22 cellular contexts compared by ENCODE assay signal in genomic region chr15:91168457-91168856, GRCh38.
DNase-seq lines count a peak whose midpoint lies in the region; TF ChIP-seq lines count a peak whose summit lies in the region.
"Had no signal": no experiment of that assay in that cellular context is flagged by ENCODE, and none has a peak within 500 bp of the region (broad histone marks: within the 10 kb centered on the region; RNA-seq: fewer than 3 reads in every experiment).

No MANE protein-coding gene starts in this region.

- intact Hi-C loops in ovary (cut with DNase I): no loop called here

- H3K27me3 ChIP-seq in ovary: no peaks in the 10 kb centered on the region
- H3K27me3 ChIP-seq: BLaER1 had no signal

- H3K36me3 ChIP-seq in ovary: no peaks in the 10 kb centered on the region
- H3K36me3 ChIP-seq: BE2C, BLaER1 had no signal

- TF ChIP-seq POLR2A in ovary (IDR thresholded peaks at IDR 0.05): no peak
- no peak for TF ChIP-seq POLR2A in erythroblast (IDR thresholded peaks at IDR 0.05; ENCODE audit: low read length)

- H3K4me1 ChIP-seq in ovary (ENCODE audit: insufficient read depth): no peaks in the 10 kb centered on the region
- H3K4me1 ChIP-seq: BE2C, BLaER1 had no signal

- H3K9me3 ChIP-seq in ovary: no peaks in the 10 kb centered on the region
- H3K9me3 ChIP-seq: BE2C had no signal

- H3K27ac ChIP-seq in cingulate gyrus (ENCODE audit: low read depth, low read length) (peak overlapping the region; percentile 3), ovary (no peak overlapping the region)
- H3K27ac ChIP-seq: BLaER1 had no signal

- DNase-seq in cerebellar cortex (ENCODE audit: low spot score) (peak; percentile 63), superior temporal gyrus (ENCODE audit: extremely low spot score) (peak; percentile 56), kidney tubule cell (ENCODE audit: low spot score) (no peak), ovary (no peak), erythroblast (lab: John Stamatoyannopoulos, UW) (no peak)
- DNase-seq in activated naive CD4-positive, alpha-beta T cell (lab: John Stamatoyannopoulos, UW): no peak
- DNase-seq: 8988T; ACHN; BE2C; CD4-positive, alpha-beta memory T cell; CD4-positive, CD25-positive, alpha-beta regulatory T cell; CD8-positive, alpha-beta memory T cell; COR-L47; DMS 273 treated with DMSO at 0.1 percent for 48 hours; DMS153; DMS53; DMS79; DND-41; EL; GF-D8 had no signal

- no peak for TF ChIP-seq EP300 in ovary (IDR thresholded peaks at IDR 0.05)

- TF ChIP-seq CTCF in ovary (IDR thresholded peaks at IDR 0.05): no peak

- H3K4me3 ChIP-seq in ovary: no peak overlapping the region
- H3K4me3 ChIP-seq: BLaER1 had no signal

Comparison
In these comparisons a context has a peak if more than half of its experiments do, and no peak if none do; other contexts are left out.
1. DNase-seq: peak in cerebellar cortex (single experiment) and superior temporal gyrus (single experiment); none in kidney tubule cell (single experiment), ovary (0 of 5), activated naive CD4-positive, alpha-beta T cell (0 of 4) and erythroblast (0 of 2).